In genomic region chr9:134217431-134218210, GRCh38 we compare ENCODE assay signal across 1 cellular context.
TF ChIP-seq lines count a peak whose summit lies in the region.

No MANE protein-coding gene starts in this region.

TF ChIP-seq in GM12878, 131 proteins besides CTCF, POLR2A, EP300 and RAD21 (continued from another document):
- TF ChIP-seq YY1 (IDR thresholded peaks at IDR 0.05; ENCODE audit: low read depth, low read length) (0 out of 2 replicates have a peak, but pooled peaks have one; percentile 27), REST (IDR thresholded peaks at IDR 0.05; ENCODE audit: low read depth, low read length) (no peak)
